Comparison of ENCODE assay signal across 9 cellular contexts in genomic region chr11:66868726-66869291, GRCh38. TPM values are rescaled to one million over a fixed set of nuclear protein-coding genes. Genes with fewer than 3 reads are reported as not detected.
A peak's percentile ranks its signal among the peaks of the same experiment; 100 is the strongest.
DNase-seq lines count a peak whose midpoint lies in the region; ATAC-seq and TF ChIP-seq lines count a peak whose summit lies in the region.
"Had no signal": no experiment of that assay in that cellular context is flagged by ENCODE, and none has a peak within 500 bp of the region (broad histone marks: within the 10 kb centered on the region; RNA-seq: fewer than 3 reads in every experiment).

No MANE protein-coding gene starts in this region.

- H3K27ac Mint-ChIP-seq in CD4-positive, alpha-beta T cell: no peak overlapping the region
- H3K27ac Mint-ChIP-seq in activated CD4-positive, alpha-beta memory T cell treated with anti-CD3 and anti-CD28 coated beads for 36 hours: no peak overlapping the region

- no peak overlapping the region for H3K27ac ChIP-seq in CD4-positive, alpha-beta T cell (ENCODE audit: low read depth, low read length)
- H3K27ac ChIP-seq in MM.1S (ENCODE audit: low read length) (peak overlapping the region; percentile 41; the same call in 1 of the 2 replicates), foreskin keratinocyte (no peak overlapping the region)
- H3K27ac ChIP-seq: heart left ventricle had no signal

- peak overlapping the region; percentile 80 for H3K4me2 ChIP-seq in MM.1S (ENCODE audit: low read depth, low read length)

- H3F3A ChIP-seq in MM.1S (ENCODE audit: insufficient read depth, low read length): peaks cover 9% of the 10 kb centered on the region; the same call in 1 of the 2 replicates

- TF ChIP-seq CTCF in CD4-positive, alpha-beta T cell (IDR thresholded peaks at IDR 0.05): peak; percentile 81
- TF ChIP-seq CTCF in MM.1S (IDR thresholded peaks at IDR 0.05; ENCODE audit: low read length): peak; percentile 81
- peak; percentile 66 for TF ChIP-seq CTCF in foreskin keratinocyte (conservative IDR thresholded peaks at IDR 0.05)

- no peaks in the 10 kb centered on the region for H4K20me1 ChIP-seq in MM.1S (ENCODE audit: insufficient read depth, low read length)

- H3K36me3 ChIP-seq in MM.1S (replicated peaks; ENCODE audit: insufficient read depth, low read length): no peaks in the 10 kb centered on the region

- H3K9me3 ChIP-seq in CD4-positive, alpha-beta T cell (ENCODE audit: control insufficient read depth, low read length): no peaks in the 10 kb centered on the region
- H3K9me3 ChIP-seq in MM.1S (replicated peaks; ENCODE audit: insufficient read depth, low read length): no peaks in the 10 kb centered on the region
- H3K9me3 ChIP-seq: heart left ventricle had no signal

- CTCF ChIA-PET in CD4-positive, alpha-beta T cell (lab: Charles Lee): no interaction called here
- CTCF ChIA-PET in activated CD4-positive, alpha-beta memory T cell treated with anti-CD3 and anti-CD28 coated beads for 36 hours (lab: Charles Lee): interaction anchor here (1.4 kb wide), 1 partner anchor 15 kb away, joined by 4 read pairs; no protein-coding TSS in a partner anchor

- H3K9me3 Mint-ChIP-seq in CD4-positive, alpha-beta T cell: no peaks in the 10 kb centered on the region
- no peaks in the 10 kb centered on the region for H3K9me3 Mint-ChIP-seq in activated CD4-positive, alpha-beta memory T cell treated with anti-CD3 and anti-CD28 coated beads for 36 hours

- no peaks in the 10 kb centered on the region for H3K27me3 Mint-ChIP-seq in CD4-positive, alpha-beta T cell
- H3K27me3 Mint-ChIP-seq in activated CD4-positive, alpha-beta memory T cell treated with anti-CD3 and anti-CD28 coated beads for 36 hours: no peaks in the 10 kb centered on the region

- H3K4me3 Mint-ChIP-seq in CD4-positive, alpha-beta T cell: no peak overlapping the region
- no peak overlapping the region for H3K4me3 Mint-ChIP-seq in activated CD4-positive, alpha-beta memory T cell treated with anti-CD3 and anti-CD28 coated beads for 36 hours

- intact Hi-C loops in CD4-positive, alpha-beta T cell (cut with DNase I, micrococcal nuclease): loop anchor here (1.0 kb wide), 1 partner anchor 175 kb away; no protein-coding TSS in a partner anchor
- intact Hi-C loops in activated CD4-positive, alpha-beta memory T cell treated with anti-CD3 and anti-CD28 coated beads for 36 hours (cut with micrococcal nuclease): no loop called here

- peak; percentile 99 for ATAC-seq in CD4-positive, alpha-beta T cell (ENCODE audit: poor library complexity)
- ATAC-seq in GM21447 (IDR thresholded peaks at IDR 0.05; ENCODE audit: unreplicated experiment) (peak; percentile 91), foreskin keratinocyte (peak; percentile 67)

- peak; percentile 61 to 78 (median 70) for DNase-seq in CD4-positive, alpha-beta T cell
- DNase-seq in MM.1S: peak; percentile 93
- peak; percentile 92 for DNase-seq in activated CD4-positive, alpha-beta memory T cell treated with anti-CD3 and anti-CD28 coated beads for 36 hours
- DNase-seq in foreskin keratinocyte: no peak
- DNase-seq in stimulated activated CD4-positive, alpha-beta T cell treated with anti-CD3 and anti-CD28 coated beads, Interleukin-2, amount 100 ng/mL, for 48 hours: peak; percentile 72 to 73
- DNase-seq in NCI-H187 (lab: John Stamatoyannopoulos, UW): no peak
- DNase-seq in NCI-H2107 (lab: John Stamatoyannopoulos, UW): no peak

- H3K4me3 ChIP-seq in MM.1S (ENCODE audit: low read length): peak overlapping the region; percentile 42
- H3K4me3 ChIP-seq: heart left ventricle had no signal

- H3K27me3 ChIP-seq in CD4-positive, alpha-beta T cell (ENCODE audit: control insufficient read depth, insufficient read depth, low read length): no peaks in the 10 kb centered on the region
- H3K27me3 ChIP-seq in MM.1S (replicated peaks; ENCODE audit: insufficient read depth, low read length): no peaks in the 10 kb centered on the region
- no peaks in the 10 kb centered on the region for H3K27me3 ChIP-seq in foreskin keratinocyte
- H3K27me3 ChIP-seq: heart left ventricle had no signal

- no peaks in the 10 kb centered on the region for H3K36me3 Mint-ChIP-seq in CD4-positive, alpha-beta T cell (ENCODE audit: low read depth)
- no peaks in the 10 kb centered on the region for H3K36me3 Mint-ChIP-seq in activated CD4-positive, alpha-beta memory T cell treated with anti-CD3 and anti-CD28 coated beads for 36 hours

- peaks cover 11% of the 10 kb centered on the region for H3K4me1 Mint-ChIP-seq in CD4-positive, alpha-beta T cell (ENCODE audit: low read depth)
- peaks cover 12% of the 10 kb centered on the region for H3K4me1 Mint-ChIP-seq in activated CD4-positive, alpha-beta memory T cell treated with anti-CD3 and anti-CD28 coated beads for 36 hours (ENCODE audit: low read depth)

- H3K4me1 ChIP-seq in MM.1S (ENCODE audit: low read length): peaks cover 27% of the 10 kb centered on the region
- peaks cover 7% of the 10 kb centered on the region for H3K4me1 ChIP-seq in foreskin keratinocyte
- H3K4me1 ChIP-seq: heart left ventricle had no signal

- peak overlapping the region; percentile 28 for H2AFZ ChIP-seq in MM.1S (ENCODE audit: low read length)

- POLR2A ChIA-PET in CD4-positive, alpha-beta T cell (lab: Charles Lee): no interaction called here
- POLR2A ChIA-PET in activated CD4-positive, alpha-beta memory T cell treated with anti-CD3 and anti-CD28 coated beads for 36 hours (lab: Charles Lee): no interaction called here

- H3K9ac ChIP-seq in MM.1S (ENCODE audit: low read length): peak overlapping the region; percentile 58

- H3K79me2 ChIP-seq in MM.1S (ENCODE audit: low read length): no peaks in the 10 kb centered on the region

- no peaks in the 10 kb centered on the region for H3K9me2 ChIP-seq in MM.1S (replicated peaks; ENCODE audit: insufficient read depth, low read length)

RNA-seq across cellular contexts. Expression of gene LRFN4, which starts 11.9 kb away (rescaled TPM):
- 1 to 10 TPM; 1.6 to 2.5 TPM for total RNA-seq in CD4-positive, alpha-beta T cell
- total RNA-seq in activated CD4-positive, alpha-beta memory T cell treated with anti-CD3 and anti-CD28 coated beads for 36 hours: 10 to 100 TPM; 24.6 to 29.8 TPM
- 10.6 and 11.1 TPM in 2 replicates for total RNA-seq in foreskin keratinocyte
- polyA plus RNA-seq in foreskin keratinocyte: 10.7 and 11.5 TPM in 2 replicates

RNA-seq across cellular contexts. Expression of gene RCE1, which starts 25.6 kb away (rescaled TPM):
- 10 to 100 TPM; 60.1 to 63.0 TPM for total RNA-seq in CD4-positive, alpha-beta T cell
- total RNA-seq in activated CD4-positive, alpha-beta memory T cell treated with anti-CD3 and anti-CD28 coated beads for 36 hours: 10 to 100 TPM; 22.5 to 24.4 TPM
- total RNA-seq in foreskin keratinocyte: 20.2 and 21.4 TPM in 2 replicates
- polyA plus RNA-seq in foreskin keratinocyte: 24.3 and 26.4 TPM in 2 replicates

Comparison
In these comparisons a context has a peak if more than half of its experiments do, and no peak if none do; other contexts are left out.
1. DNase-seq: peak in CD4-positive, alpha-beta T cell (10 of 10), MM.1S (single experiment), activated CD4-positive, alpha-beta memory T cell treated with anti-CD3 and anti-CD28 coated beads for 36 hours (single experiment) and stimulated activated CD4-positive, alpha-beta T cell treated with anti-CD3 and anti-CD28 coated beads, Interleukin-2, amount 100 ng/mL, for 48 hours (2 of 2); none in foreskin keratinocyte (0 of 2), NCI-H187 (0 of 2) and NCI-H2107 (single experiment).
2. Peak in every context shown above with its lines, with median percentiles within 50 percentile points of each other: ATAC-seq and CTCF ChIP-seq.